10 cellular contexts compared by ENCODE assay signal in the genomic region with DNA sequence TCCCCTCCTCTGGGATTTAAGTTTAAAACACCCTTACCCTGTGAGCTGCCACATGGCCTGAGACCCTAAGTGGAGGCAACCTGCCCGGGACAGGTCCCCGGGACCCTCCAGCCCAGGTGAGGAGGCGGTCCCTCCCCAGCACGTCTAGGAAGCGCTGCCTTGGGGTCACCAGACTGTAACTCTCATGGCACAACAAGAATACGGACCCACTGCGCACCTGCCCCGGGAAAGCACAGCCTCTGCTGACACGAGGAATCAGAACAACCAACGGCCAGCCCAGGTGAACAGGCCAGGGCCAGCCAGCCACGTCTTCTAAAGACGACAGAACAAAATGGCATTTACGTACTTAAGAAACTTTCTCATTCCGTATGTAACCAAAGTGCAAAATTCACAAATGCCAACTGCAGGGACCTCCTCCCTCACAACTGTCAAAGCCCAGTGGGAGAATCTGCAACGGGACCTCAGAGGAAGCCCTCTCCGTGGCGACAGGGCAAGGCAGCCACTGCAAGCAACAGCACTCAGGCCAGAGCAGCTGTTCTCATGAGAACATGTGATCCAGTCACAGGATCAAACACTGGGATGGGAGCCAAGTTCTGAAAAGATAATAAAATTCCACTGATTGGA.
A peak's percentile ranks its signal among the peaks of the same experiment; 100 is the strongest.
DNase-seq lines count a peak whose midpoint lies in the region; ATAC-seq and TF ChIP-seq lines count a peak whose summit lies in the region.
"Had no signal": no experiment of that assay in that cellular context is flagged by ENCODE, and none has a peak within 500 bp of the region (broad histone marks: within the 10 kb centered on the region; RNA-seq: fewer than 3 reads in every experiment).

No MANE protein-coding gene starts in this region.

- ATAC-seq in GM18867 (IDR thresholded peaks at IDR 0.05; ENCODE audit: unreplicated experiment) (no peak), esophagus mucosa (no peak)
- no peak for ATAC-seq in activated naive CD4-positive, alpha-beta T cell treated with anti-CD3 and anti-CD28 coated beads, Interleukin-2, amount 50 U/mL, for 72 hours

- no peak overlapping the region for H3K27ac Mint-ChIP-seq in activated naive CD4-positive, alpha-beta T cell treated with anti-CD3 and anti-CD28 coated beads, Interleukin-2, amount 50 U/mL, for 72 hours

- H3K36me3 Mint-ChIP-seq in activated naive CD4-positive, alpha-beta T cell treated with anti-CD3 and anti-CD28 coated beads, Interleukin-2, amount 50 U/mL, for 72 hours = peaks cover 0 to 7% of the 10 kb centered on the region in 2 donors

- DNase-seq in DMS153 (lab: John Stamatoyannopoulos, UW) = peak; percentile 21
- DNase-seq in NCI-H345 (lab: John Stamatoyannopoulos, UW) = peak; percentile 72
- peak; percentile 49 for DNase-seq in fibroblast of pulmonary artery (ENCODE audit: low read depth)
- peak; percentile 72 for DNase-seq in pons (ENCODE audit: low spot score)
- no peak for DNase-seq in SW 1271 (lab: John Stamatoyannopoulos, UW)
- no peak for DNase-seq in activated naive CD4-positive, alpha-beta T cell treated with anti-CD3 and anti-CD28 coated beads, Interleukin-2, amount 50 U/mL, for 72 hours (ENCODE audit: low spot score in 2 of 2)
- DNase-seq: activated naive CD4-positive, alpha-beta T cell treated with anti-CD3 and anti-CD28 coated beads, Interleukin-2, amount 50 U/mL, for 16 hours; GF-D8 had no signal

- no peak overlapping the region for H3K4me3 ChIP-seq in fibroblast of pulmonary artery (replicated peaks; ENCODE audit: low read depth, low read length)

- TF ChIP-seq CTCF in fibroblast of pulmonary artery (IDR thresholded peaks at IDR 0.05; ENCODE audit: low read length, missing control alignments) = no peak

- peaks cover 14 to 17% of the 10 kb centered on the region in 2 donors for H3K9me3 Mint-ChIP-seq in activated naive CD4-positive, alpha-beta T cell treated with anti-CD3 and anti-CD28 coated beads, Interleukin-2, amount 50 U/mL, for 72 hours

Comparison
In these comparisons a context has a peak if more than half of its experiments do, and no peak if none do; other contexts are left out.
1. DNase-seq: peak in DMS153 (single experiment), NCI-H345 (single experiment), fibroblast of pulmonary artery (single experiment) and pons (single experiment); none in SW 1271 (0 of 2) and activated naive CD4-positive, alpha-beta T cell treated with anti-CD3 and anti-CD28 coated beads, Interleukin-2, amount 50 U/mL, for 72 hours (0 of 2).